In genomic region chr22:25346859-25347751, GRCh38 we compare ENCODE assay signal across 20 cellular contexts.
DNase-seq lines count a peak whose midpoint lies in the region; ATAC-seq, FAIRE-seq and TF ChIP-seq lines count a peak whose summit lies in the region.
"Had no signal": no experiment of that assay in that cellular context is flagged by ENCODE, and none has a peak within 500 bp of the region (broad histone marks: within the 10 kb centered on the region; RNA-seq: fewer than 3 reads in every experiment).

No MANE protein-coding gene starts in this region.

- no peak overlapping the region for H2BK15ac ChIP-seq in H1 (ENCODE audit: low read length)

- H3K27me3 ChIP-seq in H1 (replicated peaks in 1 of 4; ENCODE audit: control insufficient read depth in 3 of 4, extremely low read depth in 1 of 4, insufficient read depth in 3 of 4, low read length in 3 of 4) (no peaks in the 10 kb centered on the region), HepG2 (ENCODE audit: control insufficient read depth in 1 of 2, insufficient read depth in 2 of 2, low read length in 2 of 2) (no peaks in the 10 kb centered on the region), testis (no peaks in the 10 kb centered on the region)
- H3K27me3 ChIP-seq in CD4-positive, alpha-beta memory T cell (ENCODE audit: insufficient read depth, low read length), result no peaks in the 10 kb centered on the region
- H3K27me3 ChIP-seq: BLaER1 treated with 17β-estradiol and CSF1 and Interleukin-3, amounts not matched to agents 10 nM and 100 nM had no signal

- H2AFZ ChIP-seq in H1 (ENCODE audit: low read length) (no peak overlapping the region), HepG2 (ENCODE audit: low read length) (no peak overlapping the region)

- no peak overlapping the region for H3K4me3 ChIP-seq in H1 (ENCODE audit: extremely low read depth in 1 of 4, insufficient read depth in 2 of 4, low read depth in 3 of 4, low read length in 4 of 4)
- H3K4me3 ChIP-seq in HepG2 (replicated peaks in 1 of 3; ENCODE audit: insufficient read depth in 1 of 3, low read depth in 2 of 3, low read length in 3 of 3), result no peak overlapping the region
- no peak overlapping the region for H3K4me3 ChIP-seq in testis
- H3K4me3 ChIP-seq in CD4-positive, alpha-beta memory T cell (ENCODE audit: low read length in 2 of 2), result no peak overlapping the region
- H3K4me3 ChIP-seq: BLaER1 treated with 17β-estradiol and CSF1 and Interleukin-3, amounts not matched to agents 10 nM and 100 nM had no signal

- 92% methylated on average over 29 of the region's 29 CpGs; no CpG with 5 or more reads in 1 of the 2 experiments for WGBS in H1 (ENCODE audit: extremely low coverage in 1 of 2, insufficient coverage in 1 of 2, insufficient read length in 1 of 2, insufficient replicate concordance in 2 of 2, low coverage in 1 of 2, low lambda C conversion rate in 2 of 2, missing lambda C conversion rate in 1 of 2), 2 experiments
- WGBS in HepG2 (ENCODE audit: low lambda C conversion rate), result 89% methylated on average over 13 of the region's 29 CpGs
- 61 to 74% methylated on average over 11 to 29 of the region's 29 CpGs for WGBS in testis, 2 donors

- no peak overlapping the region for H3K14ac ChIP-seq in H1 (ENCODE audit: insufficient read length)

- FAIRE-seq in H1 (lab: Jason Lieb, UNC) (no peak), HepG2 (lab: Jason Lieb, UNC) (no peak)

- no peak overlapping the region for H2BK20ac ChIP-seq in H1 (ENCODE audit: low read length)

- H3K4me1 Mint-ChIP-seq in activated naive CD8-positive, alpha-beta T cell treated with anti-CD3 and anti-CD28 coated beads, Interleukin-2, amount 50 U/mL, for 24 hours, result no peaks in the 10 kb centered on the region
- no peaks in the 10 kb centered on the region for H3K4me1 Mint-ChIP-seq in activated naive CD8-positive, alpha-beta T cell treated with anti-CD3 and anti-CD28 coated beads for 36 hours
- H3K4me1 Mint-ChIP-seq in glutamatergic neuron (ENCODE audit: low read depth, unreplicated experiment), result no peaks in the 10 kb centered on the region
- H3K4me1 Mint-ChIP-seq in CD4-positive, alpha-beta memory T cell, result peaks cover 0 to 1% (median 0%) of the 10 kb centered on the region in 4 donors

- in situ Hi-C loops in HepG2 (cut with HindIII; ENCODE audit: extremely low pct_ligation_motif_present, low pct_unique_long_range_greater_than_20kb), result no loop called here

- intact Hi-C loops in HepG2 (cut with micrococcal nuclease; ENCODE audit: unreplicated experiment) (no loop called here), testis (cut with DNase I; ENCODE audit: low total_unique reads) (no loop called here)
- intact Hi-C loops in CD4-positive, alpha-beta memory T cell (cut with micrococcal nuclease), result no loop called here

- no peak overlapping the region for H2BK12ac ChIP-seq in H1 (ENCODE audit: low read depth, low read length)

- no peaks in the 10 kb centered on the region for H3K79me2 ChIP-seq in H1 (ENCODE audit: control insufficient read depth in 1 of 2, insufficient read depth in 2 of 2, low read length in 2 of 2)
- no peaks in the 10 kb centered on the region for H3K79me2 ChIP-seq in HepG2 (ENCODE audit: insufficient read depth, low read length)

- no peak overlapping the region for H3K4me3 Mint-ChIP-seq in activated naive CD8-positive, alpha-beta T cell treated with anti-CD3 and anti-CD28 coated beads, Interleukin-2, amount 50 U/mL, for 24 hours
- H3K4me3 Mint-ChIP-seq in activated naive CD8-positive, alpha-beta T cell treated with anti-CD3 and anti-CD28 coated beads for 36 hours, result no peak overlapping the region
- no peak overlapping the region for H3K4me3 Mint-ChIP-seq in glutamatergic neuron (ENCODE audit: unreplicated experiment)
- H3K4me3 Mint-ChIP-seq in CD4-positive, alpha-beta memory T cell, result no peak overlapping the region
- H3K4me3 Mint-ChIP-seq: HFFc6 had no signal

- no peak for DNase-seq in activated naive CD8-positive, alpha-beta T cell treated with anti-CD3 and anti-CD28 coated beads, Interleukin-2, amount 50 U/mL, for 24 hours
- no peak for DNase-seq in activated naive CD8-positive, alpha-beta T cell treated with anti-CD3 and anti-CD28 coated beads for 36 hours
- DNase-seq in H1 (ENCODE audit: low read depth in 1 of 2, low spot score in 2 of 2) (no peak), HepG2 (ENCODE audit: low spot score) (no peak), testis (peak; percentile 13), glutamatergic neuron (no peak), activated gamma-delta T cell (lab: John Stamatoyannopoulos, UW) (no peak)
- DNase-seq in CD4-positive, alpha-beta memory T cell, result no peak
- DNase-seq: 8988T; DMS 273 treated with DMSO at 0.1 percent for 48 hours; GOT3; HFFc6; KG1; NCI-H1092; NCI-H1694; NCI-H2107; NCI-H69; NK-92 treated with Interleukin-12 subunit alpha and Interleukin-12 subunit beta, amount 100 ng/mL, for 24 hours had no signal

- H4K20me1 ChIP-seq in H1 (replicated peaks in 1 of 2; ENCODE audit: control insufficient read depth in 1 of 2, insufficient read depth in 2 of 2, low read length in 2 of 2) (no peaks in the 10 kb centered on the region), HepG2 (ENCODE audit: insufficient read depth, low read length) (no peaks in the 10 kb centered on the region)

- H3K56ac ChIP-seq in H1 (replicated peaks; ENCODE audit: insufficient read length, low read depth, low read length), result no peak overlapping the region

- no peak overlapping the region for H3K27ac Mint-ChIP-seq in activated naive CD8-positive, alpha-beta T cell treated with anti-CD3 and anti-CD28 coated beads, Interleukin-2, amount 50 U/mL, for 24 hours
- H3K27ac Mint-ChIP-seq in activated naive CD8-positive, alpha-beta T cell treated with anti-CD3 and anti-CD28 coated beads for 36 hours, result no peak overlapping the region
- H3K27ac Mint-ChIP-seq in glutamatergic neuron (ENCODE audit: unreplicated experiment), result no peak overlapping the region
- no peak overlapping the region for H3K27ac Mint-ChIP-seq in CD4-positive, alpha-beta memory T cell
- H3K27ac Mint-ChIP-seq: HFFc6 had no signal

- no peak for TF ChIP-seq EP300 in H1 (IDR thresholded peaks at IDR 0.05; ENCODE audit: borderline replicate concordance in 1 of 2, low read depth in 2 of 2, low read length in 2 of 2)
- no peak for TF ChIP-seq EP300 in HepG2 (IDR thresholded peaks at IDR 0.05; ENCODE audit: low read depth in 2 of 2, low read length in 2 of 2)
- no peak for TF ChIP-seq EP300 in HepG2 (CRISPR knock-in tag; IDR thresholded peaks at IDR 0.05; ENCODE audit: borderline replicate concordance)

- peaks cover 7% of the 10 kb centered on the region for H3K9me3 Mint-ChIP-seq in activated naive CD8-positive, alpha-beta T cell treated with anti-CD3 and anti-CD28 coated beads, Interleukin-2, amount 50 U/mL, for 24 hours
- peaks cover 3% of the 10 kb centered on the region for H3K9me3 Mint-ChIP-seq in activated naive CD8-positive, alpha-beta T cell treated with anti-CD3 and anti-CD28 coated beads for 36 hours
- H3K9me3 Mint-ChIP-seq in glutamatergic neuron (ENCODE audit: unreplicated experiment), result peaks cover 5% of the 10 kb centered on the region
- H3K9me3 Mint-ChIP-seq in CD4-positive, alpha-beta memory T cell, result peaks cover 0 to 21% (median 12%) of the 10 kb centered on the region in 8 donors

- POLR2A ChIA-PET in H1 (lab: Charles Lee; ENCODE audit: partially characterized antibody), result no interaction called here
- POLR2A ChIA-PET in HepG2 (lab: Yijun Ruan, JAX), result no interaction called here
- POLR2A ChIA-PET in CD4-positive, alpha-beta memory T cell (lab: Charles Lee; ENCODE audit: partially characterized antibody), result no interaction called here

- CTCF ChIA-PET in H1 (lab: Charles Lee; ENCODE audit: partially characterized antibody), result interaction anchor here (0.6 to 1.6 kb wide), 5 partner anchors 9 to 1757 kb away, joined by 3 to 7 read pairs (median 3); no protein-coding TSS in a partner anchor
- CTCF ChIA-PET in HepG2 (lab: Yijun Ruan, JAX; ENCODE audit: low intra/inter-chr PET ratio, low total read pairs), result no interaction called here
- CTCF ChIA-PET in CD4-positive, alpha-beta memory T cell (lab: Charles Lee; ENCODE audit: partially characterized antibody), result interaction anchor here (1.0 kb wide), 1 partner anchor 14 kb away, joined by 4 read pairs; no protein-coding TSS in a partner anchor

- H4K5ac ChIP-seq in H1 (ENCODE audit: insufficient read length, low read depth, low read length), result no peak overlapping the region

- H3K4me1 ChIP-seq in H1 (replicated peaks in 1 of 4; ENCODE audit: control insufficient read depth in 3 of 4, insufficient read depth in 4 of 4, low read length in 3 of 4) (no peaks in the 10 kb centered on the region), HepG2 (ENCODE audit: insufficient read depth, low read length) (no peaks in the 10 kb centered on the region), testis (peaks cover 12% of the 10 kb centered on the region)
- H3K4me1 ChIP-seq in CD4-positive, alpha-beta memory T cell (ENCODE audit: insufficient read depth, low read length), result no peaks in the 10 kb centered on the region

- H4K8ac ChIP-seq in H1 (ENCODE audit: extremely low read depth, insufficient read depth, low read length), result no peak overlapping the region

- no peak overlapping the region for H3K4ac ChIP-seq in H1 (replicated peaks; ENCODE audit: insufficient read length, low read depth, low read length)

- no peaks in the 10 kb centered on the region for H3K79me1 ChIP-seq in H1 (ENCODE audit: low read depth, low read length)

- H3K36me3 Mint-ChIP-seq in activated naive CD8-positive, alpha-beta T cell treated with anti-CD3 and anti-CD28 coated beads, Interleukin-2, amount 50 U/mL, for 24 hours (ENCODE audit: low read depth), result peaks cover 38% of the 10 kb centered on the region
- H3K36me3 Mint-ChIP-seq in activated naive CD8-positive, alpha-beta T cell treated with anti-CD3 and anti-CD28 coated beads for 36 hours, result peaks cover 33% of the 10 kb centered on the region
- H3K36me3 Mint-ChIP-seq in glutamatergic neuron (ENCODE audit: unreplicated experiment), result peaks cover 32% of the 10 kb centered on the region
- H3K36me3 Mint-ChIP-seq in CD4-positive, alpha-beta memory T cell, result peaks cover 26 to 37% of the 10 kb centered on the region in 2 donors

- peak; percentile 36 for ATAC-seq in activated naive CD8-positive, alpha-beta T cell treated with anti-CD3 and anti-CD28 coated beads, Interleukin-2, amount 50 U/mL, for 24 hours
- peak; percentile 46 for ATAC-seq in HepG2

- H3K9ac ChIP-seq in H1 (replicated peaks in 1 of 4; ENCODE audit: extremely low read depth in 1 of 4, low read depth in 3 of 4, low read length in 3 of 4) (no peak overlapping the region), HepG2 (ENCODE audit: insufficient read depth, low read depth, low read length) (no peak overlapping the region)
- H3K9ac ChIP-seq: BLaER1 treated with 17β-estradiol and CSF1 and Interleukin-3, amounts not matched to agents 10 nM and 100 nM had no signal

- no peak overlapping the region for H3K18ac ChIP-seq in H1 (ENCODE audit: extremely low read depth, low read length)

- TF ChIP-seq POLR2A in H1 (IDR thresholded peaks at IDR 0.05; ENCODE audit: control extremely low read depth in 1 of 2, low read depth in 2 of 2, low read length in 2 of 2), result no peak
- no peak for TF ChIP-seq POLR2A in HepG2 (IDR thresholded peaks at IDR 0.05; ENCODE audit: insufficient read depth in 1 of 2, low read depth in 2 of 2, low read length in 2 of 2)
- TF ChIP-seq POLR2A in testis (IDR thresholded peaks at IDR 0.05), result no peak

- H4K91ac ChIP-seq in H1 (replicated peaks; ENCODE audit: insufficient read length, low read length), result no peak overlapping the region

- H2BK5ac ChIP-seq in H1 (ENCODE audit: low read depth, low read length), result no peak overlapping the region

- H3K23ac ChIP-seq in H1 (ENCODE audit: insufficient read length), result no peak overlapping the region

- H3K36me3 ChIP-seq in H1 (ENCODE audit: control insufficient read depth in 2 of 4, insufficient read depth in 4 of 4, low read length in 3 of 4) (peaks cover 0 to 34% (median 8%) of the 10 kb centered on the region in 4 experiments; a peak in 5 of 8 replicates), HepG2 (replicated peaks in 1 of 2; ENCODE audit: control insufficient read depth in 1 of 2, insufficient read depth in 2 of 2, low read length in 2 of 2) (peaks cover 10 to 28% of the 10 kb centered on the region in 2 experiments; a peak in 4 of 5 replicates), testis (ENCODE audit: low read depth, missing control alignments) (no peaks in the 10 kb centered on the region)
- peaks cover 8% of the 10 kb centered on the region for H3K36me3 ChIP-seq in CD4-positive, alpha-beta memory T cell (ENCODE audit: insufficient read depth, low read length)

- TF ChIP-seq CTCF in H1 (IDR thresholded peaks at IDR 0.05; ENCODE audit: control extremely low read depth in 1 of 3, insufficient read depth in 1 of 3, low read depth in 1 of 3, low read length in 3 of 3), result no peak
- TF ChIP-seq CTCF in HepG2 (CRISPR knock-in tag; IDR thresholded peaks at IDR 0.05), result no peak
- no peak for TF ChIP-seq CTCF in testis (IDR thresholded peaks at IDR 0.05)
- no peak for TF ChIP-seq CTCF in glutamatergic neuron (IDR thresholded peaks at IDR 0.05; ENCODE audit: partially characterized antibody, unreplicated experiment)

- H3K27ac ChIP-seq in H1 (ENCODE audit: low read depth, low read length) (no peak overlapping the region), HepG2 (ENCODE audit: extremely low read length, insufficient read depth, low read length) (no peak overlapping the region), testis (no peak overlapping the region)
- no peak overlapping the region for H3K27ac ChIP-seq in CD4-positive, alpha-beta memory T cell (ENCODE audit: low read depth, low read length)
- H3K27ac ChIP-seq: BLaER1 treated with 17β-estradiol and CSF1 and Interleukin-3, amounts not matched to agents 10 nM and 100 nM; HL-60 had no signal

- no peak overlapping the region for H2BK120ac ChIP-seq in H1 (replicated peaks; ENCODE audit: low read depth, low read length)

- no peak for TF ChIP-seq RAD21 in H1 (IDR thresholded peaks at IDR 0.05 in 1 of 2, conservative IDR thresholded peaks at IDR 0.05 in 1 of 2; ENCODE audit: low read depth in 2 of 2, low read length in 2 of 2)
- no peak for TF ChIP-seq RAD21 in HepG2 (CRISPR knock-in tag; IDR thresholded peaks at IDR 0.05)

- H3K9me3 ChIP-seq in H1 (ENCODE audit: insufficient read depth in 2 of 2, low read depth in 1 of 2, low read length in 1 of 2), result peaks cover 5 to 33% of the 10 kb centered on the region in 2 experiments; a peak in 3 of 4 replicates
- H3K9me3 ChIP-seq in HepG2 (ENCODE audit: low read length), result no peaks in the 10 kb centered on the region
- no peaks in the 10 kb centered on the region for H3K9me3 ChIP-seq in testis
- H3K9me3 ChIP-seq in CD4-positive, alpha-beta memory T cell (ENCODE audit: control insufficient read depth in 1 of 2, low read length in 2 of 2), result no peaks in the 10 kb centered on the region

- H3K4me2 ChIP-seq in H1 (ENCODE audit: insufficient read depth in 1 of 2, low read depth in 2 of 2, low read length in 2 of 2), result no peak overlapping the region
- no peak overlapping the region for H3K4me2 ChIP-seq in HepG2 (ENCODE audit: low read depth, low read length)
- H3K4me2 ChIP-seq: BLaER1 treated with 17β-estradiol and CSF1 and Interleukin-3, amounts not matched to agents 10 nM and 100 nM had no signal

- BruUV-seq in HepG2 (replicated peaks; lab: Mats Ljungman, UMichigan), result no TSS peak

- H3K23me2 ChIP-seq in H1 (ENCODE audit: low read depth, low read length), result no peaks in the 10 kb centered on the region

- no peak overlapping the region for H2AK5ac ChIP-seq in H1 (ENCODE audit: low read depth, low read length)

- no peaks in the 10 kb centered on the region for H3K27me3 Mint-ChIP-seq in activated naive CD8-positive, alpha-beta T cell treated with anti-CD3 and anti-CD28 coated beads, Interleukin-2, amount 50 U/mL, for 24 hours
- H3K27me3 Mint-ChIP-seq in activated naive CD8-positive, alpha-beta T cell treated with anti-CD3 and anti-CD28 coated beads for 36 hours, result no peaks in the 10 kb centered on the region
- peaks cover 5% of the 10 kb centered on the region for H3K27me3 Mint-ChIP-seq in glutamatergic neuron (ENCODE audit: unreplicated experiment)
- no peaks in the 10 kb centered on the region for H3K27me3 Mint-ChIP-seq in CD4-positive, alpha-beta memory T cell
